In the genomic region with DNA sequence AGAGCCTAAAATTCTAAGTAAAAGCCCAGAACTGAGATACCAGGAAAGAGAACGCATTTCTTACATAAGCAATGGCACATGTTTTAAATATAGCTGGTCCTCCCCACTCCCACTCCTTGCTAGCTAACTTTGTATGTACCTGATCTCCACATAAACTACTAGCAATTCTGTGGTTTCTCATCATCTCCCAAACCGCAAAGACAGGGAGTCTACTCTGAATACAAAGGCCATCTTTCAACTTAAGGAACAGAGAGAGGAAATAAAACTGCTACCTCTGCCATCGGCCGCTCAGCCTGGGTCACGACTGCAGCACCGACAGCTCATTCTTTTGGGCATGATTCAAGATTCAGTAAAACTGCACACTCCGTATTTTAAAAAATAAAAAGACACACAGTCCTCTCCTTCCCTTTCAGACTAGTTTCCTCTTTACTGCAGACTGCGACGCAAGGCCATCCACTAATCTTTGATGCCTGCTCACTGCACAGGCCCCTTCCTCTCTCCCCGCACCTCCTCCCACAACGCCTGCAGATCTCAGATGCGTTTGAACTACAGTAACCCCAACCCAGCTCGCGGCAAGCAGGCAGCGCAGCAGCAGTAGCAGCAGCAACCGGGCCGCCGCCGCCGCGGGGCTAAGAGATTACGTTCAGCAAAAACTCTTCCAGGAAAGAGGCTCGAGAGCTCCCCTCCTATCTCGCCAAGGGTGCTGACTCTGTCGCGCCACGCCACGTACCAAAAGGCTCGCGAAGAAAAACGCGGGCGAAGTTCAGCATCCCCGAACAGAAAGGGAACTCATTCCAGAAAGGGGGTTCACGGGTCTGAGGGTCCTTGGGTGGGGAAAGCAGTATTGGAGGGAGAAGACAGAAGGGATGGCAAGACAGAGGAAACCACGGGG, we compare ENCODE assay signal across 8 cellular contexts. TPM values are rescaled to one million over a fixed set of nuclear protein-coding genes. Genes with fewer than 3 reads are reported as not detected.
DNase-seq lines count a peak whose midpoint lies in the region; ATAC-seq, FAIRE-seq and TF ChIP-seq lines count a peak whose summit lies in the region.

No MANE protein-coding gene starts in this region.

- CTCF ChIA-PET in HepG2 (lab: Yijun Ruan, JAX; ENCODE audit: low intra/inter-chr PET ratio, low total read pairs): no interaction called here

- peak; percentile 55 for ATAC-seq in GM18909 (IDR thresholded peaks at IDR 0.05; ENCODE audit: poor library complexity, unreplicated experiment)
- peak; percentile 48 for ATAC-seq in HG03159 (IDR thresholded peaks at IDR 0.05; ENCODE audit: unreplicated experiment)
- ATAC-seq in HepG2: peak; percentile 90

- no peak for TF ChIP-seq EP300 in HepG2 (IDR thresholded peaks at IDR 0.05; ENCODE audit: low read depth in 2 of 2, low read length in 2 of 2)
- TF ChIP-seq EP300 in HepG2 (CRISPR knock-in tag; IDR thresholded peaks at IDR 0.05; ENCODE audit: borderline replicate concordance): no peak

- TF ChIP-seq RAD21 in HepG2 (CRISPR knock-in tag; IDR thresholded peaks at IDR 0.05): no peak

- peaks cover 0 to 2% of the 10 kb centered on the region in 2 experiments; a peak in 1 of 5 replicates for H3K36me3 ChIP-seq in HepG2 (replicated peaks in 1 of 2; ENCODE audit: control insufficient read depth in 1 of 2, insufficient read depth in 2 of 2, low read length in 2 of 2)

- H2AFZ ChIP-seq in HepG2 (ENCODE audit: low read length): no peak overlapping the region

- no peaks in the 10 kb centered on the region; a peak in 1 of 5 replicates for H3K27me3 ChIP-seq in HepG2 (ENCODE audit: control insufficient read depth in 1 of 2, insufficient read depth in 2 of 2, low read length in 2 of 2)

- TF ChIP-seq CTCF in AG09309 (IDR thresholded peaks at IDR 0.05; ENCODE audit: control insufficient read depth, insufficient read depth, low read depth, low read length, missing control alignments) (no peak), HepG2 (CRISPR knock-in tag; IDR thresholded peaks at IDR 0.05) (no peak)

- in situ Hi-C loops in HepG2 (cut with HindIII; ENCODE audit: extremely low pct_ligation_motif_present, low pct_unique_long_range_greater_than_20kb): no loop called here

- TF ChIP-seq POLR2A in HepG2 (IDR thresholded peaks at IDR 0.05; ENCODE audit: insufficient read depth in 1 of 2, low read depth in 2 of 2, low read length in 2 of 2): peak; percentile 52 to 53; a peak in 2 of 4 replicates

- POLR2A ChIA-PET in HepG2 (lab: Yijun Ruan, JAX): interaction anchor here (1.1 to 1.7 kb wide), 5 partner anchors 10 to 95 kb away, joined by 3 to 7 read pairs (median 4); no protein-coding TSS in a partner anchor

- TSS peak; percentile 65 for BruUV-seq in HepG2 (replicated peaks; lab: Mats Ljungman, UMichigan)

- H3K4me2 ChIP-seq in HepG2 (ENCODE audit: low read depth, low read length): peak overlapping the region; percentile 79

- H3K79me2 ChIP-seq in HepG2 (ENCODE audit: insufficient read depth, low read length): peaks cover 61% of the 10 kb centered on the region

- peaks cover 4% of the 10 kb centered on the region; the same call in 1 of the 2 replicates for H4K20me1 ChIP-seq in HepG2 (ENCODE audit: insufficient read depth, low read length)

- H3K4me1 ChIP-seq in HepG2 (ENCODE audit: insufficient read depth, low read length): peaks cover 46% of the 10 kb centered on the region

- DNase-seq in AG09309 (ENCODE audit: low read depth): peak; percentile 31
- DNase-seq in NCI-H524 treated with DMSO at 0.1 percent for 48 hours (lab: John Stamatoyannopoulos, UW): peak; percentile 63
- peak; percentile 80 for DNase-seq in activated CD4-positive, alpha-beta T cell treated with anti-CD3 and anti-CD28 coated beads, Interleukin-2, amount 50 U/mL, for 1 hour
- peak; percentile 67 for DNase-seq in dedifferentiated amniotic fluid mesenchymal stem cell (ENCODE audit: extremely low spot score)
- peak; percentile 75 for DNase-seq in HepG2 (ENCODE audit: low spot score)
- DNase-seq in stimulated activated CD4-positive, alpha-beta T cell treated with anti-CD3 and anti-CD28 coated beads, Interleukin-2, amount 100 ng/mL, for 48 hours: peak; percentile 63

- H3K9me3 ChIP-seq in HepG2 (ENCODE audit: low read length): no peaks in the 10 kb centered on the region

- intact Hi-C loops in HepG2 (cut with micrococcal nuclease; ENCODE audit: unreplicated experiment): loop anchor here (1.0 to 5.0 kb wide), 4 partner anchors 25 to 1194 kb away; partner anchors contain the start of genes FAM200C and UBLCP1

- under 1% methylated on average over 35 of the region's 36 CpGs for WGBS in HepG2 (ENCODE audit: low lambda C conversion rate)

- H3K4me3 ChIP-seq in AG09309 (ENCODE audit: control insufficient read depth, low read depth, low read length) (peak overlapping the region; percentile 68), HepG2 (replicated peaks in 1 of 3; ENCODE audit: insufficient read depth in 1 of 3, low read depth in 2 of 3, low read length in 3 of 3) (peak overlapping the region; percentile 88 to 94 (median 93))

- H3K27ac ChIP-seq in HepG2 (ENCODE audit: extremely low read length, insufficient read depth, low read length): peak overlapping the region; percentile 83

- peak overlapping the region; percentile 85 for H3K9ac ChIP-seq in HepG2 (ENCODE audit: insufficient read depth, low read depth, low read length)

- FAIRE-seq in HepG2 (lab: Jason Lieb, UNC): peak; percentile 56

TF ChIP-seq in HepG2, 621 proteins besides CTCF, POLR2A, EP300 and RAD21 (continues in another document):
- TF ChIP-seq GATAD2A (CRISPR knock-in tag; IDR thresholded peaks at IDR 0.05): peak; percentile 36; the same call in 1 of the 2 replicates
- TF ChIP-seq ZNF792 (CRISPR knock-in tag; IDR thresholded peaks at IDR 0.05): no peak
- peak; percentile 24; the same call in 1 of the 2 replicates for TF ChIP-seq ZNF331 (CRISPR knock-in tag; IDR thresholded peaks at IDR 0.05)
- peak; percentile 44; the same call in 1 of the 2 replicates for TF ChIP-seq TAF1 (CRISPR knock-in tag; IDR thresholded peaks at IDR 0.05)
- peak; percentile 81 for TF ChIP-seq KMT2B (CRISPR knock-in tag; IDR thresholded peaks at IDR 0.05)
- TF ChIP-seq ZNF607 (CRISPR knock-in tag; IDR thresholded peaks at IDR 0.05; ENCODE audit: borderline replicate concordance): 0 out of 2 replicates have a peak, but pooled peaks have one; percentile 40
- TF ChIP-seq SAP130 (CRISPR knock-in tag; IDR thresholded peaks at IDR 0.05; ENCODE audit: low read depth): peak; percentile 84
- TF ChIP-seq HNRNPUL1 (IDR thresholded peaks at IDR 0.05; ENCODE audit: low read depth, low read length): no peak

RNA-seq across cellular contexts. Expression of gene RNF145, which starts 1.5 kb away (rescaled TPM):
- 17.5 and 24.6 TPM in 2 replicates for total RNA-seq in HepG2 (2016; rRNA removed; fragmentation: Illumina TruSeq; extraction: Trizol)
- 8.6 and 11.6 TPM in 2 replicates for total RNA-seq in HepG2 (2016; cell fraction: cytosol; rRNA removed; fragmentation: Illumina TruSeq; extraction: Trizol; ENCODE audit: low read depth)
- 16.8 and 25.9 TPM in 2 replicates for total RNA-seq in HepG2 (2016; cell fraction: insoluble cytoplasmic fraction; rRNA removed; fragmentation: Illumina TruSeq; extraction: Trizol)
- total RNA-seq in HepG2 (2016; cell fraction: membrane; rRNA removed; fragmentation: Illumina TruSeq; extraction: Trizol): 22.1 and 23.1 TPM in 2 replicates
- 26.1 and 27.7 TPM in 2 replicates for total RNA-seq in HepG2 (2016; cell fraction: nucleus; rRNA removed; fragmentation: Illumina TruSeq; extraction: Trizol)
- 21.8 and 24.6 TPM in 2 replicates for polyA plus RNA-seq in HepG2 (2011; rRNA removed)
- 7.3 and 15.5 TPM in 2 replicates for polyA plus RNA-seq in HepG2 (2011; cell fraction: cytosol; rRNA removed)
- 19.7 and 20.4 TPM in 2 replicates for polyA plus RNA-seq in HepG2 (2011; cell fraction: nucleus; rRNA removed)
- polyA plus RNA-seq in HepG2 (2012): 22.5 and 23.9 TPM in 2 replicates
- polyA plus RNA-seq in HepG2 (2016; cell fraction: cytosol; fragmentation: Illumina TruSeq; extraction: Trizol; ENCODE audit: low read depth): 23.7 and 24.5 TPM in 2 replicates
- 17.6 and 19.8 TPM in 2 replicates for polyA plus RNA-seq in HepG2 (2016; cell fraction: insoluble cytoplasmic fraction; fragmentation: Illumina TruSeq; extraction: Trizol; ENCODE audit: low read depth)
- 26.8 and 29.2 TPM in 2 replicates for polyA plus RNA-seq in HepG2 (2016; cell fraction: membrane; fragmentation: Illumina TruSeq; extraction: Trizol; ENCODE audit: low read depth)
- polyA plus RNA-seq in HepG2 (2016; cell fraction: nucleus; fragmentation: Illumina TruSeq; extraction: Trizol; ENCODE audit: insufficient read depth, low read depth): 37.0 and 40.9 TPM in 2 replicates
- 14.3 and 35.2 TPM in 2 replicates for polyA minus RNA-seq in HepG2 (2011; rRNA and poly(A)+ RNA removed; ENCODE audit: low replicate concordance)
- polyA minus RNA-seq in HepG2 (2011; cell fraction: cytosol; rRNA and poly(A)+ RNA removed): 9.7 and 12.7 TPM in 2 replicates
- polyA minus RNA-seq in HepG2 (2011; cell fraction: nucleus; rRNA and poly(A)+ RNA removed): 37.2 and 37.9 TPM in 2 replicates

RNA-seq across cellular contexts. Expression of gene UBLCP1, which starts 55.2 kb away (rescaled TPM):
- total RNA-seq in HepG2 (2016; rRNA removed; fragmentation: Illumina TruSeq; extraction: Trizol): 12.6 and 20.2 TPM in 2 replicates
- total RNA-seq in HepG2 (2016; cell fraction: cytosol; rRNA removed; fragmentation: Illumina TruSeq; extraction: Trizol; ENCODE audit: low read depth): 2.4 and 2.6 TPM in 2 replicates
- total RNA-seq in HepG2 (2016; cell fraction: insoluble cytoplasmic fraction; rRNA removed; fragmentation: Illumina TruSeq; extraction: Trizol): 11.6 and 19.3 TPM in 2 replicates
- 5.3 and 7.5 TPM in 2 replicates for total RNA-seq in HepG2 (2016; cell fraction: membrane; rRNA removed; fragmentation: Illumina TruSeq; extraction: Trizol)
- total RNA-seq in HepG2 (2016; cell fraction: nucleus; rRNA removed; fragmentation: Illumina TruSeq; extraction: Trizol): 8.9 and 9.5 TPM in 2 replicates
- polyA plus RNA-seq in HepG2 (2011; rRNA removed): 5.2 and 6.5 TPM in 2 replicates
- polyA plus RNA-seq in HepG2 (2011; cell fraction: cytosol; rRNA removed): 2.2 and 4.3 TPM in 2 replicates
- 1.3 and 2.2 TPM in 2 replicates for polyA plus RNA-seq in HepG2 (2011; cell fraction: nucleus; rRNA removed)
- polyA plus RNA-seq in HepG2 (2012): 12.3 and 12.8 TPM in 2 replicates
- polyA plus RNA-seq in HepG2 (2016; cell fraction: cytosol; fragmentation: Illumina TruSeq; extraction: Trizol; ENCODE audit: low read depth): 2.4 and 3.0 TPM in 2 replicates
- polyA plus RNA-seq in HepG2 (2016; cell fraction: insoluble cytoplasmic fraction; fragmentation: Illumina TruSeq; extraction: Trizol; ENCODE audit: low read depth): 27.3 and 29.1 TPM in 2 replicates
- 6.5 and 7.9 TPM in 2 replicates for polyA plus RNA-seq in HepG2 (2016; cell fraction: membrane; fragmentation: Illumina TruSeq; extraction: Trizol; ENCODE audit: low read depth)
- polyA plus RNA-seq in HepG2 (2016; cell fraction: nucleus; fragmentation: Illumina TruSeq; extraction: Trizol; ENCODE audit: insufficient read depth, low read depth): 19.4 and 20.6 TPM in 2 replicates
- 0.98 and 1.6 TPM in 2 replicates for polyA minus RNA-seq in HepG2 (2011; rRNA and poly(A)+ RNA removed; ENCODE audit: low replicate concordance)
- 3.0 and 4.1 TPM in 2 replicates for polyA minus RNA-seq in HepG2 (2011; cell fraction: cytosol; rRNA and poly(A)+ RNA removed)
- 6.2 and 9.3 TPM in 2 replicates for polyA minus RNA-seq in HepG2 (2011; cell fraction: nucleus; rRNA and poly(A)+ RNA removed)

Comparison
In these comparisons a context has a peak if more than half of its experiments do, and no peak if none do; other contexts are left out.
1. Peak in every context shown above with its lines: DNase-seq, ATAC-seq, H3K4me3 ChIP-seq and H3K27ac ChIP-seq.